ENCODE assay signal across 26 cellular contexts in genomic region chr4:101264550-101264949, GRCh38.
A peak's percentile ranks its signal among the peaks of the same experiment; 100 is the strongest.
DNase-seq lines count a peak whose midpoint lies in the region; ATAC-seq and TF ChIP-seq lines count a peak whose summit lies in the region.
"Had no signal": no experiment of that assay in that cellular context is flagged by ENCODE, and none has a peak within 500 bp of the region (broad histone marks: within the 10 kb centered on the region; RNA-seq: fewer than 3 reads in every experiment).

No MANE protein-coding gene starts in this region.

- H3K27ac ChIP-seq in 22Rv1 (peak overlapping the region; percentile 97), DOHH2 (ENCODE audit: low read depth, low read length) (no peak overlapping the region), PC-3 (ENCODE audit: low read length) (peak overlapping the region; percentile 83)
- H3K27ac ChIP-seq: KMS-11, PC-9, SJSA1 had no signal

- H3K4me3 Mint-ChIP-seq in memory B cell = no peak overlapping the region

- intact Hi-C loops in PC-3 (cut with micrococcal nuclease) = loop anchor here (10.0 kb wide), 1 partner anchor 80 kb away; the partner anchor contains the start of gene PPP3CA

- ATAC-seq in PC-3 (peak; percentile 37; the same call in 1 of the 2 replicates), memory B cell (ENCODE audit: low read depth) (no peak), HG02973 (IDR thresholded peaks at IDR 0.05; ENCODE audit: unreplicated experiment) (no peak)

- H3K9me3 ChIP-seq in DOHH2 (ENCODE audit: control insufficient read depth, insufficient read depth, low read length) = no peaks in the 10 kb centered on the region
- H3K9me3 ChIP-seq in PC-3 (ENCODE audit: low read length) = no peaks in the 10 kb centered on the region
- H3K9me3 ChIP-seq: BE2C, HAP-1, SJSA1 had no signal

- peak overlapping the region; percentile 25 for H3K27ac Mint-ChIP-seq in memory B cell

- H3K4me2 ChIP-seq in DOHH2 (ENCODE audit: low read length) = 0 out of 2 replicates have a peak overlapping the region, but pooled peaks have one; percentile 63
- peak overlapping the region; percentile 49; the same call in 1 of the 2 replicates for H3K4me2 ChIP-seq in PC-3 (ENCODE audit: low read length)
- H3K4me2 ChIP-seq: KMS-11, PC-9 had no signal

- DNase-seq in PC-3 (peak; percentile 18), memory B cell (ENCODE audit: low spot score in 2 of 2) (no peak), cerebellum (ENCODE audit: low spot score) (no peak), putamen (ENCODE audit: low spot score) (no peak)
- DNase-seq: BE2C, Calu3, DMS153, GOT3, NCI-H1092, NCI-H1417 treated with DMSO at 0.1 percent for 48 hours, NCI-H1694 treated with DMSO at 0.1 percent for 48 hours, NCI-H2081, NCI-H2171, NCI-H226, NCI-H510A, NCI-H774, PC-9, Right ventricle myocardium superior, RPMI8226 had no signal

- 0 out of 2 replicates have a peak overlapping the region, but pooled peaks have one; percentile 37 for H3K9ac ChIP-seq in PC-3 (ENCODE audit: low read length)
- H3K9ac ChIP-seq: KMS-11 had no signal

- TF ChIP-seq CTCF in 22Rv1 (IDR thresholded peaks at IDR 0.05) = no peak
- TF ChIP-seq CTCF in DOHH2 (IDR thresholded peaks at IDR 0.05; ENCODE audit: low read depth, low read length, poor library complexity, severe bottlenecking) = no peak
- TF ChIP-seq CTCF in PC-3 (conservative IDR thresholded peaks at IDR 0.05; ENCODE audit: low read depth, low read length) = no peak

- H3K27me3 ChIP-seq in DOHH2 (ENCODE audit: control insufficient read depth, low read length) (no peaks in the 10 kb centered on the region), PC-3 (ENCODE audit: low read length) (no peaks in the 10 kb centered on the region)
- H3K27me3 ChIP-seq: BE2C, SJSA1 had no signal

- H3K27me3 Mint-ChIP-seq in memory B cell = no peaks in the 10 kb centered on the region
- H3K27me3 Mint-ChIP-seq: IgD-negative memory B cell had no signal

- H3K9me3 Mint-ChIP-seq in memory B cell = no peaks in the 10 kb centered on the region
- H3K9me3 Mint-ChIP-seq: IgD-negative memory B cell had no signal

- CTCF ChIA-PET in PC-3 (lab: Charles Lee) = no interaction called here

- no TSS peak for BruUV-seq in PC-3 (replicated peaks; lab: Mats Ljungman, UMichigan)

- H3K79me2 ChIP-seq in DOHH2 (ENCODE audit: control insufficient read depth, low read length) = peaks cover 32% of the 10 kb centered on the region
- peaks cover 53% of the 10 kb centered on the region for H3K79me2 ChIP-seq in PC-3 (ENCODE audit: low read length)

- H3K4me1 Mint-ChIP-seq in memory B cell = peaks cover 59% of the 10 kb centered on the region

- no peaks in the 10 kb centered on the region for H3K9me2 ChIP-seq in DOHH2 (replicated peaks; ENCODE audit: control insufficient read depth, low read length)
- no peaks in the 10 kb centered on the region for H3K9me2 ChIP-seq in PC-3 (replicated peaks; ENCODE audit: low read length)

- H3K36me3 ChIP-seq in DOHH2 (ENCODE audit: control insufficient read depth, low read length) = no peaks in the 10 kb centered on the region
- no peaks in the 10 kb centered on the region for H3K36me3 ChIP-seq in PC-3 (ENCODE audit: low read depth, low read length)
- H3K36me3 ChIP-seq: BE2C, HAP-1, SJSA1 had no signal

- H3K4me1 ChIP-seq in DOHH2 (ENCODE audit: control insufficient read depth, low read length) (peaks cover 47% of the 10 kb centered on the region), PC-3 (ENCODE audit: insufficient read depth, low read length) (peaks cover 30% of the 10 kb centered on the region)
- H3K4me1 ChIP-seq: BE2C, HAP-1 had no signal

- H4K20me1 ChIP-seq in DOHH2 (ENCODE audit: control insufficient read depth, insufficient read depth, low read depth, low read length) (peaks cover 12% of the 10 kb centered on the region; the same call in 1 of the 2 replicates), PC-3 (ENCODE audit: low read length) (no peaks in the 10 kb centered on the region)

- H2AFZ ChIP-seq in PC-3 (ENCODE audit: low read length) = no peak overlapping the region
- H2AFZ ChIP-seq: PC-9 had no signal

- POLR2A ChIA-PET in PC-3 (lab: Charles Lee; ENCODE audit: unreplicated experiment) = no interaction called here

- peaks cover 2% of the 10 kb centered on the region for H3K36me3 Mint-ChIP-seq in memory B cell

- H3K4me3 ChIP-seq in DOHH2 (ENCODE audit: low read length) (no peak overlapping the region), PC-3 (ENCODE audit: low read length) (no peak overlapping the region)
- H3K4me3 ChIP-seq: HAP-1, PC-9, SJSA1 had no signal

- 0 out of 2 replicates have a peak, but pooled peaks cover 3% of the 10 kb centered on the region for H3F3A ChIP-seq in DOHH2 (ENCODE audit: control insufficient read depth, insufficient read depth)
- H3F3A ChIP-seq in PC-3 (ENCODE audit: low read length, unreplicated experiment) = no peaks in the 10 kb centered on the region
